ENCODE assay signal across 22 cellular contexts in genomic region chr6:15316754-15317153, GRCh38.
DNase-seq lines count a peak whose midpoint lies in the region; ATAC-seq and TF ChIP-seq lines count a peak whose summit lies in the region.
"Had no signal": no experiment of that assay in that cellular context is flagged by ENCODE, and none has a peak within 500 bp of the region (broad histone marks: within the 10 kb centered on the region; RNA-seq: fewer than 3 reads in every experiment).

No MANE protein-coding gene starts in this region.

- no peak for TF ChIP-seq CTCF in GM23338 (conservative IDR thresholded peaks at IDR 0.05; ENCODE audit: low read depth in 2 of 2)

- H3F3A ChIP-seq in GM23338 (replicated peaks; ENCODE audit: low read depth), result peaks cover 31% of the 10 kb centered on the region

- H3K4me2 ChIP-seq in GM23338, result peak overlapping the region; percentile 56

- no peak for DNase-seq in activated naive CD4-positive, alpha-beta T cell treated with anti-CD3 and anti-CD28 coated beads, Interleukin-2, amount 50 U/mL, for 16 hours
- DNase-seq in GM23338 (ENCODE audit: low spot score) (no peak), NCI-H2171 (lab: John Stamatoyannopoulos, UW) (no peak), nucleus accumbens (lab: John Stamatoyannopoulos, UW) (no peak), iPS-NIHi11 (ENCODE audit: low spot score) (no peak)
- DNase-seq in activated CD8-positive, alpha-beta T cell treated with anti-CD3 and anti-CD28 coated beads, Interleukin-2, amount 10 ng/mL, durations not matched to agents 7 days and 5 days, result no peak
- no peak for DNase-seq in naive thymus-derived CD8-positive, alpha-beta T cell
- DNase-seq: activated CD4-positive, alpha-beta T cell treated with anti-CD3 and anti-CD28 coated beads for 4 hours; activated CD8-positive, alpha-beta memory T cell treated with anti-CD3 and anti-CD28 coated beads, Interleukin-2, amount 50 U/mL, for 48 hours; CD8-positive, alpha-beta T cell; DMS153; GM23248; kidney glomerular epithelial cell; MG63; NCI-H1436; NCI-H446; OCI-M1; transverse colon had no signal

- H3K36me3 ChIP-seq in GM23338 (ENCODE audit: insufficient read depth), result no peaks in the 10 kb centered on the region
- H3K36me3 ChIP-seq: MG63, transverse colon had no signal

- H3K9me3 Mint-ChIP-seq in activated naive CD4-positive, alpha-beta T cell treated with anti-CD3 and anti-CD28 coated beads, Interleukin-2, amount 50 U/mL, for 24 hours, result no peaks in the 10 kb centered on the region
- H3K9me3 Mint-ChIP-seq in GM23338, result no peaks in the 10 kb centered on the region
- H3K9me3 Mint-ChIP-seq in activated CD8-positive, alpha-beta T cell treated with anti-CD3 and anti-CD28 coated beads, Interleukin-2, amount 10 ng/mL, durations not matched to agents 7 days and 5 days (ENCODE audit: insufficient read depth), result no peaks in the 10 kb centered on the region
- no peaks in the 10 kb centered on the region for H3K9me3 Mint-ChIP-seq in naive thymus-derived CD8-positive, alpha-beta T cell
- H3K9me3 Mint-ChIP-seq: CD8-positive, alpha-beta T cell had no signal

- CTCF ChIA-PET in activated CD8-positive, alpha-beta T cell treated with anti-CD3 and anti-CD28 coated beads, Interleukin-2, amount 10 ng/mL, durations not matched to agents 7 days and 5 days (lab: Charles Lee), result interaction anchor here (0.7 to 1.5 kb wide), 5 partner anchors 11 to 125 kb away, joined by 3 to 4 read pairs (median 3); no protein-coding TSS in a partner anchor

- H3K4me3 Mint-ChIP-seq in activated naive CD4-positive, alpha-beta T cell treated with anti-CD3 and anti-CD28 coated beads, Interleukin-2, amount 50 U/mL, for 24 hours, result peak overlapping the region; percentile 51
- no peak overlapping the region for H3K4me3 Mint-ChIP-seq in GM23338
- H3K4me3 Mint-ChIP-seq in activated CD8-positive, alpha-beta T cell treated with anti-CD3 and anti-CD28 coated beads, Interleukin-2, amount 10 ng/mL, durations not matched to agents 7 days and 5 days, result no peak overlapping the region
- peak overlapping the region in 7 of 10 donors; percentile 14 to 61 (median 42) for H3K4me3 Mint-ChIP-seq in naive thymus-derived CD8-positive, alpha-beta T cell

- no peaks in the 10 kb centered on the region for H3K27me3 Mint-ChIP-seq in activated naive CD4-positive, alpha-beta T cell treated with anti-CD3 and anti-CD28 coated beads, Interleukin-2, amount 50 U/mL, for 24 hours
- H3K27me3 Mint-ChIP-seq in GM23338 (ENCODE audit: insufficient read depth, low read depth, poor library complexity), result peaks cover 21% of the 10 kb centered on the region
- H3K27me3 Mint-ChIP-seq in activated CD8-positive, alpha-beta T cell treated with anti-CD3 and anti-CD28 coated beads, Interleukin-2, amount 10 ng/mL, durations not matched to agents 7 days and 5 days (ENCODE audit: low read depth), result no peaks in the 10 kb centered on the region
- H3K27me3 Mint-ChIP-seq in naive thymus-derived CD8-positive, alpha-beta T cell, result no peaks in the 10 kb centered on the region

- H3K27me3 ChIP-seq in GM23338 (ENCODE audit: insufficient read depth), result no peaks in the 10 kb centered on the region
- H3K27me3 ChIP-seq: MG63, transverse colon had no signal

- no peak overlapping the region for H3K4me3 ChIP-seq in GM23338
- H3K4me3 ChIP-seq: GM23248, K562, lung, MG63, transverse colon had no signal

- POLR2A ChIA-PET in activated CD8-positive, alpha-beta T cell treated with anti-CD3 and anti-CD28 coated beads, Interleukin-2, amount 10 ng/mL, durations not matched to agents 7 days and 5 days (lab: Charles Lee), result no interaction called here
- POLR2A ChIA-PET in naive thymus-derived CD8-positive, alpha-beta T cell (lab: Charles Lee), result interaction anchor here (1.4 kb wide), 1 partner anchor 68 kb away, joined by 7 read pairs; no protein-coding TSS in a partner anchor

- no peak for ATAC-seq in GM23338
- no peak for ATAC-seq in activated CD8-positive, alpha-beta T cell treated with anti-CD3 and anti-CD28 coated beads, Interleukin-2, amount 10 ng/mL, durations not matched to agents 7 days and 5 days
- ATAC-seq in naive thymus-derived CD8-positive, alpha-beta T cell, result no peak
- ATAC-seq: K562, sciatic nerve had no signal

- H3K79me2 ChIP-seq in GM23338 (replicated peaks; ENCODE audit: insufficient read depth), result peaks cover 100% of the 10 kb centered on the region

- peak overlapping the region; percentile 5; the same call in 1 of the 2 replicates for H3K27ac ChIP-seq in GM23338 (ENCODE audit: low read depth)
- H3K27ac ChIP-seq: GM23248, transverse colon had no signal

- peaks cover 99% of the 10 kb centered on the region for H4K20me1 ChIP-seq in GM23338 (replicated peaks; ENCODE audit: insufficient read depth)

- H3K9me2 ChIP-seq in GM23338 (ENCODE audit: insufficient read depth), result no peaks in the 10 kb centered on the region

- H3K4me1 ChIP-seq in GM23338 (ENCODE audit: insufficient read depth), result peaks cover 100% of the 10 kb centered on the region

- peak overlapping the region; percentile 93 for H3K27ac Mint-ChIP-seq in activated naive CD4-positive, alpha-beta T cell treated with anti-CD3 and anti-CD28 coated beads, Interleukin-2, amount 50 U/mL, for 24 hours
- no peak overlapping the region for H3K27ac Mint-ChIP-seq in GM23338
- H3K27ac Mint-ChIP-seq in activated CD8-positive, alpha-beta T cell treated with anti-CD3 and anti-CD28 coated beads, Interleukin-2, amount 10 ng/mL, durations not matched to agents 7 days and 5 days, result peak overlapping the region; percentile 54
- peak overlapping the region in 6 of 10 donors; percentile 6 to 79 (median 37) for H3K27ac Mint-ChIP-seq in naive thymus-derived CD8-positive, alpha-beta T cell
- H3K27ac Mint-ChIP-seq: CD8-positive, alpha-beta T cell had no signal

- H3K36me3 Mint-ChIP-seq in activated naive CD4-positive, alpha-beta T cell treated with anti-CD3 and anti-CD28 coated beads, Interleukin-2, amount 50 U/mL, for 24 hours, result peaks cover 4% of the 10 kb centered on the region
- peaks cover 4% of the 10 kb centered on the region; the same call in 2 of the 3 replicates for H3K36me3 Mint-ChIP-seq in GM23338 (ENCODE audit: low read depth)
- H3K36me3 Mint-ChIP-seq in activated CD8-positive, alpha-beta T cell treated with anti-CD3 and anti-CD28 coated beads, Interleukin-2, amount 10 ng/mL, durations not matched to agents 7 days and 5 days (ENCODE audit: low read depth), result peaks cover 32% of the 10 kb centered on the region
- no peaks in the 10 kb centered on the region for H3K36me3 Mint-ChIP-seq in naive thymus-derived CD8-positive, alpha-beta T cell
- H3K36me3 Mint-ChIP-seq: CD8-positive, alpha-beta T cell had no signal

- peaks cover 96% of the 10 kb centered on the region for H3K4me1 Mint-ChIP-seq in activated naive CD4-positive, alpha-beta T cell treated with anti-CD3 and anti-CD28 coated beads, Interleukin-2, amount 50 U/mL, for 24 hours
- H3K4me1 Mint-ChIP-seq in GM23338, result peaks cover 89% of the 10 kb centered on the region
- peaks cover 85% of the 10 kb centered on the region for H3K4me1 Mint-ChIP-seq in activated CD8-positive, alpha-beta T cell treated with anti-CD3 and anti-CD28 coated beads, Interleukin-2, amount 10 ng/mL, durations not matched to agents 7 days and 5 days (ENCODE audit: low read depth)
- peaks cover 52 to 98% (median 93%) of the 10 kb centered on the region in 4 donors for H3K4me1 Mint-ChIP-seq in naive thymus-derived CD8-positive, alpha-beta T cell

- H2AFZ ChIP-seq in GM23338, result no peak overlapping the region
- H2AFZ ChIP-seq: GM23248 had no signal

TF ChIP-seq in GM23338, 12 proteins besides CTCF, POLR2A, EP300 and RAD21 (continues in another document):
- TF ChIP-seq ZNF114 (CRISPR knock-in tag; IDR thresholded peaks at IDR 0.05) (no peak), ZNF331 (CRISPR knock-in tag; IDR thresholded peaks at IDR 0.05; ENCODE audit: low read depth) (no peak), EZH2 (IDR thresholded peaks at IDR 0.05; ENCODE audit: low read depth, unreplicated experiment) (no peak), POLR2AphosphoS5 (IDR thresholded peaks at IDR 0.05; ENCODE audit: low read depth) (no peak), JUNB (IDR thresholded peaks at IDR 0.05; ENCODE audit: unreplicated experiment) (no peak), EZH2phosphoT487 (IDR thresholded peaks at IDR 0.05; ENCODE audit: unreplicated experiment) (no peak), CREB1 (CRISPR knock-in tag; IDR thresholded peaks at IDR 0.05; ENCODE audit: low read depth) (no peak), NANOG (IDR thresholded peaks at IDR 0.05; ENCODE audit: borderline replicate concordance) (no peak), STAT1 (IDR thresholded peaks at IDR 0.05; ENCODE audit: unreplicated experiment) (no peak)
- TF ChIP-seq, protein P1, sequence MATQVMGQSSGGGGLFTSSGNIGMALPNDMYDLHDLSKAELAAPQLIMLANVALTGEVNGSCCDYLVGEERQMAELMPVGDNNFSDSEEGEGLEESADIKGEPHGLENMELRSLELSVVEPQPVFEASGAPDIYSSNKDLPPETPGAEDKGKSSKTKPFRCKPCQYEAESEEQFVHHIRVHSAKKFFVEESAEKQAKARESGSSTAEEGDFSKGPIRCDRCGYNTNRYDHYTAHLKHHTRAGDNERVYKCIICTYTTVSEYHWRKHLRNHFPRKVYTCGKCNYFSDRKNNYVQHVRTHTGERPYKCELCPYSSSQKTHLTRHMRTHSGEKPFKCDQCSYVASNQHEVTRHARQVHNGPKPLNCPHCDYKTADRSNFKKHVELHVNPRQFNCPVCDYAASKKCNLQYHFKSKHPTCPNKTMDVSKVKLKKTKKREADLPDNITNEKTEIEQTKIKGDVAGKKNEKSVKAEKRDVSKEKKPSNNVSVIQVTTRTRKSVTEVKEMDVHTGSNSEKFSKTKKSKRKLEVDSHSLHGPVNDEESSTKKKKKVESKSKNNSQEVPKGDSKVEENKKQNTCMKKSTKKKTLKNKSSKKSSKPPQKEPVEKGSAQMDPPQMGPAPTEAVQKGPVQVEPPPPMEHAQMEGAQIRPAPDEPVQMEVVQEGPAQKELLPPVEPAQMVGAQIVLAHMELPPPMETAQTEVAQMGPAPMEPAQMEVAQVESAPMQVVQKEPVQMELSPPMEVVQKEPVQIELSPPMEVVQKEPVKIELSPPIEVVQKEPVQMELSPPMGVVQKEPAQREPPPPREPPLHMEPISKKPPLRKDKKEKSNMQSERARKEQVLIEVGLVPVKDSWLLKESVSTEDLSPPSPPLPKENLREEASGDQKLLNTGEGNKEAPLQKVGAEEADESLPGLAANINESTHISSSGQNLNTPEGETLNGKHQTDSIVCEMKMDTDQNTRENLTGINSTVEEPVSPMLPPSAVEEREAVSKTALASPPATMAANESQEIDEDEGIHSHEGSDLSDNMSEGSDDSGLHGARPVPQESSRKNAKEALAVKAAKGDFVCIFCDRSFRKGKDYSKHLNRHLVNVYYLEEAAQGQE (IDR thresholded peaks at IDR 0.05; ENCODE audit: unreplicated experiment), result no peak

Comparison
In these comparisons a context has a peak if more than half of its experiments do, and no peak if none do; other contexts are left out.
1. H3K4me3 Mint-ChIP-seq: peak in activated naive CD4-positive, alpha-beta T cell treated with anti-CD3 and anti-CD28 coated beads, Interleukin-2, amount 50 U/mL, for 24 hours (single experiment) and naive thymus-derived CD8-positive, alpha-beta T cell (7 of 10); none in GM23338 (single experiment) and activated CD8-positive, alpha-beta T cell treated with anti-CD3 and anti-CD28 coated beads, Interleukin-2, amount 10 ng/mL, durations not matched to agents 7 days and 5 days (single experiment).